17 cellular contexts compared by ENCODE assay signal in genomic region chr5:103424008-103424407, GRCh38.
DNase-seq lines count a peak whose midpoint lies in the region; ATAC-seq and TF ChIP-seq lines count a peak whose summit lies in the region.
"Had no signal": no experiment of that assay in that cellular context is flagged by ENCODE, and none has a peak within 500 bp of the region (broad histone marks: within the 10 kb centered on the region; RNA-seq: fewer than 3 reads in every experiment).

No MANE protein-coding gene starts in this region.

- ATAC-seq in GM21367 (IDR thresholded peaks at IDR 0.05; ENCODE audit: unreplicated experiment) (no peak), HG02970 (IDR thresholded peaks at IDR 0.05; ENCODE audit: low FRiP score, unreplicated experiment) (no peak)
- ATAC-seq: Panc1; stimulated activated naive CD8-positive, alpha-beta T cell treated with anti-CD3 and anti-CD28 coated beads, Interleukin-15, amount 100 ng/mL, for 72 hours had no signal

- peak overlapping the region; percentile 77 for H3K27ac Mint-ChIP-seq in chondrocyte (ENCODE audit: unreplicated experiment)
- H3K27ac Mint-ChIP-seq in H9, result no peak overlapping the region
- H3K27ac Mint-ChIP-seq: activated CD4-positive, alpha-beta T cell treated with anti-CD3 and anti-CD28 coated beads, Interleukin-2, amount 10 ng/mL, durations not matched to agents 24 days and 14 days; stimulated activated naive CD8-positive, alpha-beta T cell treated with anti-CD3 and anti-CD28 coated beads, Interleukin-15, amount 100 ng/mL, for 72 hours had no signal

- H3K27me3 Mint-ChIP-seq in chondrocyte (ENCODE audit: low read depth), result no peaks in the 10 kb centered on the region
- H3K27me3 Mint-ChIP-seq in H9 (ENCODE audit: low read depth), result no peaks in the 10 kb centered on the region

- H3K4me1 Mint-ChIP-seq in chondrocyte (ENCODE audit: low read depth), result peaks cover 58% of the 10 kb centered on the region
- no peaks in the 10 kb centered on the region for H3K4me1 Mint-ChIP-seq in H9
- H3K4me1 Mint-ChIP-seq: activated CD4-positive, alpha-beta T cell treated with anti-CD3 and anti-CD28 coated beads, Interleukin-2, amount 10 ng/mL, durations not matched to agents 24 days and 14 days; stimulated activated naive CD8-positive, alpha-beta T cell treated with anti-CD3 and anti-CD28 coated beads, Interleukin-15, amount 100 ng/mL, for 72 hours had no signal

- H3K9me3 Mint-ChIP-seq in chondrocyte (ENCODE audit: low read depth) (no peaks in the 10 kb centered on the region), H9 (no peaks in the 10 kb centered on the region)
- H3K9me3 Mint-ChIP-seq: activated CD4-positive, alpha-beta T cell treated with anti-CD3 and anti-CD28 coated beads, Interleukin-2, amount 10 ng/mL, durations not matched to agents 24 days and 14 days; stimulated activated naive CD8-positive, alpha-beta T cell treated with anti-CD3 and anti-CD28 coated beads, Interleukin-15, amount 100 ng/mL, for 72 hours had no signal

- no peak overlapping the region for H3K4me3 ChIP-seq in mesenchymal stem cell (ENCODE audit: insufficient read depth in 1 of 2, low read depth in 1 of 2, low read length in 2 of 2)

- H3K79me2 ChIP-seq in H9 (ENCODE audit: insufficient read depth, low read length), result no peaks in the 10 kb centered on the region

- H3K23ac ChIP-seq in mesenchymal stem cell (ENCODE audit: low read length in 2 of 2) (no peak overlapping the region), H9 (ENCODE audit: insufficient read length, low read depth, low read length) (no peak overlapping the region)

- no peaks in the 10 kb centered on the region for H3K36me3 Mint-ChIP-seq in chondrocyte (ENCODE audit: low read depth)
- H3K36me3 Mint-ChIP-seq in H9 (ENCODE audit: insufficient read depth in 1 of 3, low read depth in 3 of 3), result no peaks in the 10 kb centered on the region

- H2BK12ac ChIP-seq in mesenchymal stem cell (ENCODE audit: low read length in 2 of 2) (no peak overlapping the region), H9 (ENCODE audit: insufficient read length, low read depth, low read length) (no peak overlapping the region)

- no peak overlapping the region for H2AK5ac ChIP-seq in mesenchymal stem cell (ENCODE audit: low read length, severe bottlenecking)
- no peak overlapping the region for H2AK5ac ChIP-seq in H9 (ENCODE audit: insufficient read length, low read length)

- no peak overlapping the region for H4K5ac ChIP-seq in H9 (ENCODE audit: insufficient read length, low read depth, low read length)

- H3K14ac ChIP-seq in mesenchymal stem cell (ENCODE audit: low read length in 2 of 2), result no peak overlapping the region
- H3K14ac ChIP-seq in H9 (ENCODE audit: insufficient read depth, low read length), result no peak overlapping the region

- H4K8ac ChIP-seq in mesenchymal stem cell (ENCODE audit: low read length) (no peak overlapping the region), H9 (replicated peaks; ENCODE audit: insufficient read length, low read depth, low read length) (no peak overlapping the region)

- H3K4me2 ChIP-seq in mesenchymal stem cell (ENCODE audit: low read length, poor library complexity, severe bottlenecking), result no peak overlapping the region
- no peak overlapping the region for H3K4me2 ChIP-seq in H9 (ENCODE audit: insufficient read depth, insufficient read length, low read length)

- no peaks in the 10 kb centered on the region for H3K9me3 ChIP-seq in mesenchymal stem cell (ENCODE audit: control insufficient read depth, low read length)
- H3K9me3 ChIP-seq in H9 (ENCODE audit: control insufficient read depth, low read depth, low read length), result no peaks in the 10 kb centered on the region
- H3K9me3 ChIP-seq: Caco-2 had no signal

- H3K4me1 ChIP-seq in mesenchymal stem cell (ENCODE audit: control insufficient read depth, insufficient read depth, low read depth, low read length) (no peaks in the 10 kb centered on the region), H9 (ENCODE audit: insufficient read depth, low read length) (no peaks in the 10 kb centered on the region)

- no peaks in the 10 kb centered on the region for H3K79me1 ChIP-seq in mesenchymal stem cell (replicated peaks; ENCODE audit: low read length, poor library complexity, severe bottlenecking)
- no peaks in the 10 kb centered on the region for H3K79me1 ChIP-seq in H9 (ENCODE audit: insufficient read depth, low read depth, low read length, poor library complexity, severe bottlenecking)

- H3K4ac ChIP-seq in mesenchymal stem cell (ENCODE audit: low read depth in 1 of 2, low read length in 2 of 2) (no peak overlapping the region), H9 (ENCODE audit: low read depth, low read length) (no peak overlapping the region)

- TF ChIP-seq CTCF in chondrocyte (IDR thresholded peaks at IDR 0.05) (no peak), H9 (conservative IDR thresholded peaks at IDR 0.05) (no peak)

- 80% methylated on average over 1 of the region's 2 CpGs for WGBS in mesenchymal stem cell
- no CpG with 5 or more reads among the region's 2 CpGs for WGBS in H9 (ENCODE audit: extremely low coverage, insufficient read length, low lambda C conversion rate)

- no peak overlapping the region for H3K56ac ChIP-seq in H9 (ENCODE audit: insufficient read length, low read depth, low read length)

- DNase-seq in COLO829 (ENCODE audit: low spot score) (peak; percentile 56), NCI-H2029 (lab: John Stamatoyannopoulos, UW) (peak; percentile 20), chondrocyte (ENCODE audit: low spot score) (no peak), mesenchymal stem cell (no peak), H9 (no peak), NCI-H226 (no peak)
- DNase-seq: activated CD4-positive, alpha-beta T cell treated with anti-CD3 and anti-CD28 coated beads, Interleukin-2, amount 10 ng/mL, durations not matched to agents 24 days and 14 days; activated T-cell treated with anti-CD3 and anti-CD28 coated beads, Interleukin-2, amount 50 U/mL, for 1 hour; Caco-2; KBM-7; mesendoderm; NCI-H524; stimulated activated naive CD8-positive, alpha-beta T cell treated with anti-CD3 and anti-CD28 coated beads, Interleukin-15, amount 100 ng/mL, for 72 hours; T-helper 9 cell had no signal

- H3K27me3 ChIP-seq in mesenchymal stem cell (ENCODE audit: control insufficient read depth in 1 of 2, insufficient read depth in 1 of 2, low read length in 2 of 2) (no peaks in the 10 kb centered on the region), H9 (ENCODE audit: insufficient read depth, low read length) (no peaks in the 10 kb centered on the region)

- H4K91ac ChIP-seq in mesenchymal stem cell (ENCODE audit: low read length), result no peak overlapping the region
- no peak overlapping the region for H4K91ac ChIP-seq in H9 (ENCODE audit: insufficient read length, low read depth, low read length)

- H4K20me1 ChIP-seq in H9 (ENCODE audit: control insufficient read depth, insufficient read depth, insufficient read length), result no peaks in the 10 kb centered on the region

- H2BK5ac ChIP-seq in mesenchymal stem cell (ENCODE audit: low read depth, low read length, poor library complexity, severe bottlenecking) (no peak overlapping the region), H9 (ENCODE audit: insufficient read length, low read length) (no peak overlapping the region)

- H3K27ac ChIP-seq in mesenchymal stem cell (ENCODE audit: low read length, poor library complexity, severe bottlenecking) (no peak overlapping the region), H9 (ENCODE audit: insufficient read length, low read depth, low read length) (no peak overlapping the region)

- H3T11ph ChIP-seq in H9 (ENCODE audit: low read length), result no peak overlapping the region

- no peak overlapping the region for H2BK15ac ChIP-seq in mesenchymal stem cell (ENCODE audit: low read depth, poor library complexity, severe bottlenecking)
- no peak overlapping the region for H2BK15ac ChIP-seq in H9 (ENCODE audit: low read depth, low read length)

- H2AFZ ChIP-seq in mesenchymal stem cell (ENCODE audit: low read depth, low read length) (no peak overlapping the region), H9 (ENCODE audit: low read length) (no peak overlapping the region)

- H3K9ac ChIP-seq in mesenchymal stem cell (ENCODE audit: low read length), result peak overlapping the region; percentile 28
- no peak overlapping the region for H3K9ac ChIP-seq in H9 (ENCODE audit: extremely low read depth, insufficient read length, low read length)

- H3K18ac ChIP-seq in mesenchymal stem cell (ENCODE audit: low read depth in 1 of 2, low read length in 2 of 2) (no peak overlapping the region), H9 (ENCODE audit: insufficient read length, low read depth, low read length) (no peak overlapping the region)

- H3K23me2 ChIP-seq in H9 (ENCODE audit: insufficient read length, low read depth, low read length, poor library complexity, severe bottlenecking), result no peaks in the 10 kb centered on the region

- H3K4me3 Mint-ChIP-seq in chondrocyte (ENCODE audit: unreplicated experiment), result no peak overlapping the region
- no peak overlapping the region for H3K4me3 Mint-ChIP-seq in H9
- H3K4me3 Mint-ChIP-seq: activated CD4-positive, alpha-beta T cell treated with anti-CD3 and anti-CD28 coated beads, Interleukin-2, amount 10 ng/mL, durations not matched to agents 24 days and 14 days; stimulated activated naive CD8-positive, alpha-beta T cell treated with anti-CD3 and anti-CD28 coated beads, Interleukin-15, amount 100 ng/mL, for 72 hours had no signal

- H3K36me3 ChIP-seq in mesenchymal stem cell (ENCODE audit: control insufficient read depth in 1 of 2, insufficient read depth in 2 of 2, low read depth in 1 of 2, low read length in 2 of 2), result no peaks in the 10 kb centered on the region

- H2BK20ac ChIP-seq in H9 (ENCODE audit: low read depth, low read length, poor library complexity, severe bottlenecking), result no peak overlapping the region

- no peak overlapping the region for H2BK120ac ChIP-seq in mesenchymal stem cell (ENCODE audit: low read depth, low read length)
- H2BK120ac ChIP-seq in H9 (ENCODE audit: low read depth, low read length, poor library complexity, severe bottlenecking), result no peak overlapping the region

Comparison
In these comparisons a context has a peak if more than half of its experiments do, and no peak if none do; other contexts are left out.
1. DNase-seq: peak in COLO829 (single experiment) and NCI-H2029 (single experiment); none in chondrocyte (single experiment), mesenchymal stem cell (single experiment), H9 (single experiment) and NCI-H226 (single experiment).